Comparison of ENCODE assay signal across 28 cellular contexts in the genomic region with DNA sequence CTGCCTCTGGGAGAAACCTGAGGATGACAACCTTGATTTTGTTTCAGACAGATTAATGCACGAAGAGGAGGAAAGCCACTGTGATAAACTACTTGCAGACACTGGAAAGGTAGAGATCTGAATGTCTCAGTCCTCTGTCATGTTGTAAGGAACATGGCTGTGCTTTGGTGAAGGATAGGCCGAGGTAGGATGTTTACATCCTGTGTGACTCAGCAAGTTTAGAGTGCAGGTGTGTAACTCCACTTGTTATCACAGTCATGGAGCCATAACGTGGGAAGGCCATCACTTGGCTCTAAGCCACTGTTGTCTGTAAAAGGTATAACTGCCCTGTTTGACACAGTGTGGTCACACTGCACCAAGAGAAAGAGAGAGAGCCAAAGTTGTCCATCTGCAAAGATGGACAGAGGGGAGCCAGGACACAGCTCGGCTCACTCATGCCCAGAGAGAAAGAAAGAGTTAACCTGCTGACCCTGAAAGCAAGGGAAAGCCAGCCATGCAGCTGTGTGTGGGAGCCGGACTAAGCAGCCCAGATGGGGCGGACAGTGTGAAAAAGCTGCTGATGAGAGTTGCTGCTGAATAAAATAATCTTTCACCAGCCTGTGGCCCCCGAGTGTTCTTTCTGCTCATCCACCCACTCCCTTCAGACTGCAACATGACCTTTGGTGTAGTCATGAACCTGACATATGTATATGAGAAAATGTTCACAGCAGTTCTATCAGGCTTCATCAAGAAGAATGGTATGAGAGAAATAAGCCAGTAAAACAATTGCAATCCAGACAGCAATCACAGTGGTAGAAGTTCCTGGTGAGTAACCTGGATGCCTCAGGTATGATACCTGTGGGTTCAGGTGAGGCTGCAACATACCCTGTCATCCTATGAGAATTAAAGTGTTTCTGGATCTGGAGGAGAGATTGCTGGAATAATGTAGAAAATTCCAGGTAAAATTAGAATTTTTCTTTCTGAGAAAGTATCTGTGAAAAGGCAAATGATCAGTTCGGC.
DNase-seq lines count a peak whose midpoint lies in the region; ATAC-seq, FAIRE-seq and TF ChIP-seq lines count a peak whose summit lies in the region.
"Had no signal": no experiment of that assay in that cellular context is flagged by ENCODE, and none has a peak within 500 bp of the region (broad histone marks: within the 10 kb centered on the region; RNA-seq: fewer than 3 reads in every experiment).

No MANE protein-coding gene starts in this region.

- ATAC-seq in body of pancreas (peak; percentile 53), lower lobe of right lung (no peak)

- H3K27ac Mint-ChIP-seq in neural progenitor cell: no peak overlapping the region
- H3K27ac Mint-ChIP-seq: activated CD4-positive, alpha-beta T cell treated with anti-CD3 and anti-CD28 coated beads, Interleukin-2, amount 10 ng/mL, durations not matched to agents 7 days and 5 days; activated T-helper 2 cell treated with anti-CD3 and anti-CD28 coated beads, Interferon-gamma antibody, Interleukin-2, Interleukin-4, amounts not matched to agents 10 μg/mL and 5 μg/mL and 100 μg/mL, durations not matched to agents 14 hours and 24 hours and 36 hours; CD8-positive, alpha-beta memory T cell; dendritic cell treated with granulocyte-macrophage colony-stimulating factor and Interleukin-4, amounts not matched to agents 40 ng/mL and 50 ng/mL, for 4 days; naive B cell; T-helper 1 cell treated with Interleukin-12 subunit alpha and Interleukin-12 subunit beta and Interleukin-4 antibody, amounts not matched to agents 30 μg/mL and 1 μg/mL, for 36 hours had no signal

- H3K27me3 ChIP-seq in body of pancreas (no peaks in the 10 kb centered on the region), lower lobe of right lung (ENCODE audit: low read depth) (no peaks in the 10 kb centered on the region), neural progenitor cell (no peaks in the 10 kb centered on the region)
- H3K27me3 ChIP-seq: cardiac muscle cell, SJCRH30, upper lobe of left lung had no signal

- H3K36me3 ChIP-seq in body of pancreas (replicated peaks in 1 of 2; ENCODE audit: insufficient read depth in 1 of 2, low read depth in 2 of 2): no peaks in the 10 kb centered on the region
- H3K36me3 ChIP-seq in lower lobe of right lung: no peaks in the 10 kb centered on the region
- no peaks in the 10 kb centered on the region for H3K36me3 ChIP-seq in neural progenitor cell
- H3K36me3 ChIP-seq: cardiac muscle cell, SJCRH30, upper lobe of left lung had no signal

- H3K4me1 ChIP-seq in body of pancreas (peaks cover 11% of the 10 kb centered on the region), lower lobe of right lung (no peaks in the 10 kb centered on the region), neural progenitor cell (no peaks in the 10 kb centered on the region)
- H3K4me1 ChIP-seq: parathyroid adenoma, SJCRH30, upper lobe of left lung had no signal

- TF ChIP-seq POLR2A in GM12891 (IDR thresholded peaks at IDR 0.05; ENCODE audit: low read depth, low read length) (no peak), body of pancreas (IDR thresholded peaks at IDR 0.05) (no peak)

- H3K36me3 Mint-ChIP-seq in neural progenitor cell: peaks cover 6% of the 10 kb centered on the region
- H3K36me3 Mint-ChIP-seq: CD8-positive, alpha-beta memory T cell; naive B cell had no signal

- no peak for TF ChIP-seq CTCF in body of pancreas (IDR thresholded peaks at IDR 0.05)
- TF ChIP-seq CTCF in lower lobe of right lung (IDR thresholded peaks at IDR 0.05): no peak
- no peak for TF ChIP-seq CTCF in neural progenitor cell (IDR thresholded peaks at IDR 0.05)

- no peak overlapping the region for H3K9ac ChIP-seq in neural progenitor cell
- H3K9ac ChIP-seq: parathyroid adenoma had no signal

- no peak overlapping the region for H2AFZ ChIP-seq in neural progenitor cell (replicated peaks)
- H2AFZ ChIP-seq: parathyroid adenoma had no signal

- H3K4me1 Mint-ChIP-seq in neural progenitor cell: peaks cover 5% of the 10 kb centered on the region
- H3K4me1 Mint-ChIP-seq: activated CD4-positive, alpha-beta T cell treated with anti-CD3 and anti-CD28 coated beads, Interleukin-2, amount 10 ng/mL, durations not matched to agents 7 days and 5 days; CD8-positive, alpha-beta memory T cell had no signal

- no peak overlapping the region for H3K4me3 Mint-ChIP-seq in neural progenitor cell
- H3K4me3 Mint-ChIP-seq: activated CD4-positive, alpha-beta T cell treated with anti-CD3 and anti-CD28 coated beads, Interleukin-2, amount 10 ng/mL, durations not matched to agents 7 days and 5 days; CD8-positive, alpha-beta memory T cell; dendritic cell treated with granulocyte-macrophage colony-stimulating factor and Interleukin-4, amounts not matched to agents 40 ng/mL and 50 ng/mL, for 4 days; naive B cell; T-helper 1 cell treated with Interleukin-12 subunit alpha and Interleukin-12 subunit beta and Interleukin-4 antibody, amounts not matched to agents 30 μg/mL and 1 μg/mL, for 36 hours had no signal

- H3K9me3 Mint-ChIP-seq in neural progenitor cell: peaks cover 5% of the 10 kb centered on the region
- H3K9me3 Mint-ChIP-seq: activated CD4-positive, alpha-beta T cell treated with anti-CD3 and anti-CD28 coated beads, Interleukin-2, amount 10 ng/mL, durations not matched to agents 7 days and 5 days; activated T-helper 2 cell treated with anti-CD3 and anti-CD28 coated beads, Interferon-gamma antibody, Interleukin-2, Interleukin-4, amounts not matched to agents 10 μg/mL and 5 μg/mL and 100 μg/mL, durations not matched to agents 14 hours and 24 hours and 36 hours; CD8-positive, alpha-beta memory T cell; dendritic cell treated with granulocyte-macrophage colony-stimulating factor and Interleukin-4, amounts not matched to agents 40 ng/mL and 50 ng/mL, for 4 days; T-helper 1 cell treated with Interleukin-12 subunit alpha and Interleukin-12 subunit beta and Interleukin-4 antibody, amounts not matched to agents 30 μg/mL and 1 μg/mL, for 36 hours had no signal

- H3F3A ChIP-seq in neural progenitor cell (ENCODE audit: low read depth): no peaks in the 10 kb centered on the region

- no peak overlapping the region for H3K4me2 ChIP-seq in neural progenitor cell

- peaks cover 2% of the 10 kb centered on the region for H3K27me3 Mint-ChIP-seq in neural progenitor cell (ENCODE audit: insufficient read depth, low read depth)
- H3K27me3 Mint-ChIP-seq: dendritic cell treated with granulocyte-macrophage colony-stimulating factor and Interleukin-4, amounts not matched to agents 40 ng/mL and 50 ng/mL, for 4 days; naive B cell had no signal

- H3K79me2 ChIP-seq in neural progenitor cell (ENCODE audit: low read depth): no peaks in the 10 kb centered on the region
- H3K79me2 ChIP-seq: parathyroid adenoma had no signal

- WGBS in body of pancreas, 2 donors: 37 to 39% methylated on average over 8 of the region's 8 CpGs

- intact Hi-C loops in body of pancreas (cut with DNase I) (no loop called here), lower lobe of right lung (cut with DNase I) (no loop called here)

- FAIRE-seq in GM12891 (lab: Jason Lieb, UNC): peak; percentile 43
- FAIRE-seq: kidney had no signal

- peak overlapping the region in 2 of 4 donors; percentile 9 to 45 for H3K27ac ChIP-seq in body of pancreas
- H3K27ac ChIP-seq in lower lobe of right lung: no peak overlapping the region
- H3K27ac ChIP-seq in neural progenitor cell: no peak overlapping the region
- H3K27ac ChIP-seq: cardiac muscle cell, parathyroid adenoma, SJCRH30, upper lobe of left lung, VCaP had no signal

- no peak overlapping the region for H3K4me3 ChIP-seq in Jurkat, Clone E6-1 (ENCODE audit: low read length)
- H3K4me3 ChIP-seq in body of pancreas (no peak overlapping the region), lower lobe of right lung (no peak overlapping the region), neural progenitor cell (no peak overlapping the region)
- H3K4me3 ChIP-seq: cardiac muscle cell, SJCRH30, upper lobe of left lung had no signal

- no peak for DNase-seq in GM12891 (ENCODE audit: insufficient read length, low spot score)
- peak; percentile 12 for DNase-seq in Jurkat, Clone E6-1 (ENCODE audit: low read depth, low spot score)
- DNase-seq in body of pancreas: peak; percentile 17 to 57 (median 34)
- peak; percentile 48 for DNase-seq in left kidney (ENCODE audit: low read depth, low spot score)
- DNase-seq in DMS79 (lab: John Stamatoyannopoulos, UW): no peak
- DNase-seq in NCI-H2171 treated with DMSO at 0.1 percent for 48 hours (lab: John Stamatoyannopoulos, UW): no peak
- DNase-seq in lower lobe of right lung: no peak
- DNase-seq in neural progenitor cell (ENCODE audit: low spot score): no peak
- DNase-seq: activated CD4-positive, alpha-beta T cell treated with anti-CD3 and anti-CD28 coated beads, Interleukin-2, amount 10 ng/mL, durations not matched to agents 7 days and 5 days; activated CD8-positive, alpha-beta memory T cell treated with anti-CD3 and anti-CD28 coated beads, Interleukin-2, amount 50 U/mL, for 4 hours; CD8-positive, alpha-beta memory T cell; H7; hippocampal formation; kidney; mesendoderm; naive B cell; NCI-H1092; NCI-H2029 treated with DMSO at 0.1 percent for 48 hours; NCI-H524; stimulated activated CD4-positive, alpha-beta T cell treated with anti-CD3 and anti-CD28 coated beads, Interleukin-4, amount 100 ng/mL, for 1 hour; upper lobe of left lung had no signal

- H4K20me1 ChIP-seq in neural progenitor cell (ENCODE audit: low read depth): no peaks in the 10 kb centered on the region

- H3K9me3 ChIP-seq in body of pancreas: no peaks in the 10 kb centered on the region
- H3K9me3 ChIP-seq in lower lobe of right lung: no peaks in the 10 kb centered on the region
- H3K9me3 ChIP-seq in neural progenitor cell (ENCODE audit: low read depth): no peaks in the 10 kb centered on the region
- H3K9me3 ChIP-seq: SJCRH30, upper lobe of left lung had no signal

TF ChIP-seq in GM12891, 5 proteins besides CTCF, POLR2A, EP300 and RAD21:
- TF ChIP-seq TAF1 (IDR thresholded peaks at IDR 0.05; ENCODE audit: low read depth, low read length) (no peak), POLR2AphosphoS5 (IDR thresholded peaks at IDR 0.05; ENCODE audit: low read depth, low read length) (no peak), PAX5 (IDR thresholded peaks at IDR 0.05; ENCODE audit: insufficient read depth, low read length, severe bottlenecking) (no peak), POU2F2 (IDR thresholded peaks at IDR 0.05; ENCODE audit: low read depth, low read length) (no peak), SPI1 (IDR thresholded peaks at IDR 0.05; ENCODE audit: low read depth, low read length) (no peak)
TF ChIP-seq in GM12891: peak in this region for 0.

Comparison
In these comparisons a context has a peak if more than half of its experiments do, and no peak if none do; other contexts are left out.
1. DNase-seq: peak in Jurkat, Clone E6-1 (single experiment), body of pancreas (4 of 4) and left kidney (single experiment); none in GM12891 (single experiment), DMS79 (single experiment), NCI-H2171 treated with DMSO at 0.1 percent for 48 hours (single experiment), lower lobe of right lung (single experiment) and neural progenitor cell (single experiment).